Comparison of ENCODE assay signal across 20 cellular contexts in the genomic region with DNA sequence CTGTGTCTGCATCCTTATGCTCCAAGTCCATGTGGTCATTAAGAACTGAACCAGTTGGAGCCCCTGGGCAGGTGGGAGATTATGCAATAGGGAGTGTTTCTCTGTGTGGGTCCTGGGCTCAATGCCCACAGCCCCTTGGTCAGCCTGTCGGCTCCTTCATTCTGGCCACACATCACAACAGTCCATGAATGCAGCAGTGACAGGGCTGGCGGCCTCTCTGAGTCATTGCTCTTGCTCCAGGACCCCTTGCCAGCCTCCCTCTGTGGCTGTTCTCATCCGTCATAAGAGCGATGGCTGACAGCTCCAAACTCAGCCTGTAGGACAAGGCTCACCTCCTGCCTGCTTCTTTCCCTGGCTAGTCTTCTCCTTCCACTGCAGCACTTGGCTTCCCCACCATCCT.
"Had no signal": no experiment of that assay in that cellular context is flagged by ENCODE, and none has a peak within 500 bp of the region (broad histone marks: within the 10 kb centered on the region; RNA-seq: fewer than 3 reads in every experiment).

No MANE protein-coding gene starts in this region.

- FAIRE-seq: RCC 7860 had no signal

- H3K9me3 ChIP-seq: SK-N-SH had no signal

- DNase-seq: KBM-7, MV-4-11, NCI-H1048, NCI-H1105, NCI-H1417 treated with DMSO at 0.1 percent for 48 hours, NCI-H146, NCI-H1694 treated with DMSO at 0.1 percent for 48 hours, NCI-H1930, NCI-H2081, NCI-H2107, NCI-H2227 treated with DMSO at 0.1 percent for 48 hours, NCI-H524 treated with DMSO at 0.1 percent for 48 hours, NCI-H69, NCI-H774, Right ventricle myocardium superior, RPMI8226, SIG-M5, SK-N-SH, SW 1271 had no signal
